ENCODE assay signal across 33 cellular contexts in genomic region chrX:37815366-37815765, GRCh38. TPM values are rescaled to one million over a fixed set of nuclear protein-coding genes. Genes with fewer than 3 reads are reported as not detected.
DNase-seq lines count a peak whose midpoint lies in the region; ATAC-seq, FAIRE-seq and TF ChIP-seq lines count a peak whose summit lies in the region.
"Had no signal": no experiment of that assay in that cellular context is flagged by ENCODE, and none has a peak within 500 bp of the region (broad histone marks: within the 10 kb centered on the region; RNA-seq: fewer than 3 reads in every experiment).

No MANE protein-coding gene starts in this region.

- no peak overlapping the region for H3K27ac ChIP-seq in endothelial cell of umbilical vein (ENCODE audit: insufficient read depth, low read depth, low read length)
- H3K27ac ChIP-seq: adrenal gland, body of pancreas, dorsolateral prefrontal cortex, gastrocnemius medialis, hepatocyte, suprapubic skin, upper lobe of right lung had no signal

- H3K79me2 ChIP-seq in endothelial cell of umbilical vein (ENCODE audit: control insufficient read depth, insufficient read depth, low read length): no peaks in the 10 kb centered on the region
- H3K79me2 ChIP-seq: hepatocyte had no signal

- no peaks in the 10 kb centered on the region for H3K9me3 ChIP-seq in endothelial cell of umbilical vein (replicated peaks; ENCODE audit: control insufficient read depth, insufficient read depth, low read length)
- H3K9me3 ChIP-seq: adrenal gland, body of pancreas, gastrocnemius medialis, spleen, suprapubic skin, upper lobe of right lung had no signal

- peaks cover 80% of the 10 kb centered on the region for H3K4me1 Mint-ChIP-seq in CD14-positive monocyte
- H3K4me1 Mint-ChIP-seq: neural crest cell had no signal

- peak; percentile 29 for ATAC-seq in GM18868 (IDR thresholded peaks at IDR 0.05; ENCODE audit: unreplicated experiment)
- ATAC-seq: activated T-cell treated with anti-CD3 and anti-CD28 coated beads, Interleukin-2, amount 50 U/mL, for 72 hours; body of pancreas; gastrocnemius medialis; Panc1; right cardiac atrium; upper lobe of right lung had no signal

- TF ChIP-seq CTCF in CD14-positive monocyte (IDR thresholded peaks at IDR 0.05) (no peak), endothelial cell of umbilical vein (IDR thresholded peaks at IDR 0.05; ENCODE audit: extremely low read depth in 1 of 2, insufficient read depth in 1 of 2, low read depth in 1 of 2, low read length in 2 of 2) (no peak)

- H3K27me3 ChIP-seq in endothelial cell of umbilical vein (ENCODE audit: control insufficient read depth in 2 of 2, insufficient read depth in 2 of 2, low read length in 2 of 2): peaks cover 0 to 6% of the 10 kb centered on the region in 2 experiments
- H3K27me3 ChIP-seq: body of pancreas, hepatocyte, suprapubic skin, upper lobe of right lung had no signal

- H3K27ac Mint-ChIP-seq in CD14-positive monocyte: peak overlapping the region; percentile 46 to 88 (median 86)
- H3K27ac Mint-ChIP-seq: activated naive CD4-positive, alpha-beta T cell treated with anti-CD3 and anti-CD28 coated beads for 36 hours; activated T-cell treated with anti-CD3 and anti-CD28 coated beads, Interleukin-2, amount 50 U/mL, for 72 hours had no signal

- dilution Hi-C loops in endothelial cell of umbilical vein (cut with MboI; ENCODE audit: extremely low pct_ligation_motif_present, low sequenced_read_pairs): no loop called here

- no peak overlapping the region for H3K4me3 ChIP-seq in endothelial cell of umbilical vein (replicated peaks in 1 of 3; ENCODE audit: insufficient read depth in 1 of 3, low read depth in 1 of 3, low read length in 3 of 3)
- H3K4me3 ChIP-seq: adrenal gland, body of pancreas, dorsolateral prefrontal cortex, gastrocnemius medialis, hepatocyte, spleen, suprapubic skin, upper lobe of right lung had no signal

- H3K4me3 Mint-ChIP-seq in CD14-positive monocyte: no peak overlapping the region
- H3K4me3 Mint-ChIP-seq: activated naive CD4-positive, alpha-beta T cell treated with anti-CD3 and anti-CD28 coated beads for 36 hours; activated T-cell treated with anti-CD3 and anti-CD28 coated beads, Interleukin-2, amount 50 U/mL, for 72 hours; neural crest cell had no signal

- no peak overlapping the region for H3K9ac ChIP-seq in endothelial cell of umbilical vein (replicated peaks; ENCODE audit: extremely low read depth, insufficient read depth, low read length)

- intact Hi-C loops in CD14-positive monocyte (cut with micrococcal nuclease): no loop called here
- intact Hi-C loops in endothelial cell of umbilical vein (cut with micrococcal nuclease): no loop called here

- H3K4me1 ChIP-seq in endothelial cell of umbilical vein (ENCODE audit: control insufficient read depth, extremely low read depth, insufficient read depth, low read length): no peaks in the 10 kb centered on the region
- H3K4me1 ChIP-seq: adrenal gland, body of pancreas, gastrocnemius medialis, suprapubic skin, upper lobe of right lung had no signal

- no peaks in the 10 kb centered on the region for H3K9me1 ChIP-seq in endothelial cell of umbilical vein (replicated peaks; ENCODE audit: control insufficient read depth, extremely low read depth, insufficient read depth, low read length)

- no peak overlapping the region for H2AFZ ChIP-seq in endothelial cell of umbilical vein (ENCODE audit: low read depth, low read length)
- H2AFZ ChIP-seq: hepatocyte had no signal

- DNase-seq in CD14-positive monocyte (ENCODE audit: low spot score) (no peak), NOMO-1 treated with dmso at 0.1 percent for 144 hours (lab: John Stamatoyannopoulos, UW; ENCODE audit: unreplicated experiment) (peak; percentile 17), endothelial cell of umbilical vein (ENCODE audit: low read depth, low spot score) (no peak), GM19240 (ENCODE audit: insufficient read length, low spot score) (no peak), activated gamma-delta T cell treated with Interleukin-2 at 50 U/mL for 16 hours (no peak), 8988T (no peak), COR-L47 (lab: John Stamatoyannopoulos, UW) (no peak)
- DNase-seq: activated CD4-positive, alpha-beta T cell treated with anti-CD3 and anti-CD28 coated beads, Interleukin-2, amount 50 U/mL, for 4 hours; activated CD4-positive, CD25-positive, alpha-beta regulatory T cell; activated naive CD4-positive, alpha-beta T cell treated with anti-CD3 and anti-CD28 coated beads for 36 hours; activated T-cell treated with anti-CD3 and anti-CD28 coated beads, Interleukin-2, amount 50 U/mL, for 72 hours; adrenal gland; body of pancreas; cerebellar nuclear complex; dorsolateral prefrontal cortex; EL; gastrocnemius medialis; GOT3; KG1; NCI-H446 treated with DMSO at 0.1 percent for 48 hours; NCI-H82; posterior cingulate gyrus; right cardiac atrium; spleen; stimulated activated CD4-positive, alpha-beta T cell treated with anti-CD3 and anti-CD28 coated beads, Interleukin-2, amount 100 ng/mL, for 48 hours; upper lobe of right lung had no signal

- POLR2A ChIA-PET in endothelial cell of umbilical vein (lab: Charles Lee): no interaction called here

- H3K27me3 Mint-ChIP-seq in CD14-positive monocyte (ENCODE audit: low read depth in 3 of 3): peaks cover 0 to 11% (median 0%) of the 10 kb centered on the region in 3 donors

- peaks cover 29 to 35% of the 10 kb centered on the region in 2 donors for H3K36me3 Mint-ChIP-seq in CD14-positive monocyte

- no peak for TF ChIP-seq POLR2A in endothelial cell of umbilical vein (IDR thresholded peaks at IDR 0.05; ENCODE audit: low read depth, low read length)

- no TSS peak for BruUV-seq in endothelial cell of umbilical vein (replicated peaks; lab: Mats Ljungman, UMichigan)

- H4K20me1 ChIP-seq in endothelial cell of umbilical vein (replicated peaks; ENCODE audit: control insufficient read depth, extremely low read depth, insufficient read depth, low read length): no peaks in the 10 kb centered on the region

- no peak overlapping the region for H3K4me2 ChIP-seq in endothelial cell of umbilical vein (ENCODE audit: insufficient read depth, low read length)
- H3K4me2 ChIP-seq: hepatocyte had no signal

- peak; percentile 38 for FAIRE-seq in endothelial cell of umbilical vein (lab: Jason Lieb, UNC)
- FAIRE-seq: D721Med had no signal

- CTCF ChIA-PET in endothelial cell of umbilical vein (lab: Charles Lee): no interaction called here

- peaks cover 0 to 3% (median 0%) of the 10 kb centered on the region in 7 donors for H3K9me3 Mint-ChIP-seq in CD14-positive monocyte
- H3K9me3 Mint-ChIP-seq: activated naive CD4-positive, alpha-beta T cell treated with anti-CD3 and anti-CD28 coated beads for 36 hours; activated T-cell treated with anti-CD3 and anti-CD28 coated beads, Interleukin-2, amount 50 U/mL, for 72 hours had no signal

- H3K36me3 ChIP-seq in endothelial cell of umbilical vein (ENCODE audit: control insufficient read depth in 2 of 2, extremely low read depth in 1 of 2, insufficient read depth in 2 of 2, low read length in 2 of 2): no peaks in the 10 kb centered on the region
- H3K36me3 ChIP-seq: adrenal gland, gastrocnemius medialis, suprapubic skin, upper lobe of right lung had no signal

TF ChIP-seq in endothelial cell of umbilical vein, 7 proteins besides CTCF, POLR2A, EP300 and RAD21:
- TF ChIP-seq GATA2 (IDR thresholded peaks at IDR 0.05; ENCODE audit: insufficient read depth, insufficient read length, low read depth, low read length): no peak
TF ChIP-seq in endothelial cell of umbilical vein: peak in this region for 0.

RNA-seq across cellular contexts. Expression of gene DYNLT3, which starts 32.0 kb away (rescaled TPM):
- 10 to 100 TPM; 15.2 to 21.9 TPM for polyA plus RNA-seq in CD14-positive monocyte
- 22.8 and 25.8 TPM in 2 replicates for total RNA-seq in endothelial cell of umbilical vein
- 7.0 and 9.3 TPM in 2 replicates for polyA plus RNA-seq in endothelial cell of umbilical vein
- polyA plus RNA-seq in endothelial cell of umbilical vein (2011; cell fraction: cytosol; rRNA removed): 10.6 and 10.8 TPM in 2 replicates
- 4.6 and 5.5 TPM in 2 replicates for polyA plus RNA-seq in endothelial cell of umbilical vein (2011; cell fraction: nucleus; rRNA removed)
- 26.3 and 32.2 TPM in 2 replicates for polyA plus RNA-seq in endothelial cell of umbilical vein (2012)
- 11.2 and 14.1 TPM in 2 replicates for polyA minus RNA-seq in endothelial cell of umbilical vein
- polyA minus RNA-seq in endothelial cell of umbilical vein (2011; cell fraction: cytosol; rRNA and poly(A)+ RNA removed): 11.4 TPM
- polyA minus RNA-seq in endothelial cell of umbilical vein (2011; cell fraction: nucleus; rRNA and poly(A)+ RNA removed): 2.9 and 3.2 TPM in 2 replicates

RNA-seq across cellular contexts. Expression of gene CYBB, which starts 35.5 kb away (rescaled TPM):
- 100 to 1,000 TPM; 842 to 851 TPM for polyA plus RNA-seq in CD14-positive monocyte
- total RNA-seq in endothelial cell of umbilical vein: not detected in 2 replicates
- polyA plus RNA-seq in endothelial cell of umbilical vein: not detected in 2 replicates
- not detected in 2 replicates for polyA plus RNA-seq in endothelial cell of umbilical vein (2011; cell fraction: cytosol; rRNA removed)
- polyA plus RNA-seq in endothelial cell of umbilical vein (2011; cell fraction: nucleus; rRNA removed): not detected in 2 replicates
- polyA plus RNA-seq in endothelial cell of umbilical vein (2012): not detected in 2 replicates
- polyA minus RNA-seq in endothelial cell of umbilical vein: 0.04 TPM in 1 of 2 replicates, not detected in the other
- 0.20 TPM for polyA minus RNA-seq in endothelial cell of umbilical vein (2011; cell fraction: cytosol; rRNA and poly(A)+ RNA removed)
- not detected in 2 replicates for polyA minus RNA-seq in endothelial cell of umbilical vein (2011; cell fraction: nucleus; rRNA and poly(A)+ RNA removed)
- total RNA-seq: neural crest cell had no signal
- polyA plus RNA-seq: BJ, hepatocyte had no signal

Comparison
In these comparisons a context has a peak if more than half of its experiments do, and no peak if none do; other contexts are left out.
1. RNA of gene CYBB, which starts 35.5 kb away (polyA plus RNA-seq): 842 to 851 TPM in CD14-positive monocyte; not detected in endothelial cell of umbilical vein; every median in the first group is over 100 times any median in the second.